In the genomic region with DNA sequence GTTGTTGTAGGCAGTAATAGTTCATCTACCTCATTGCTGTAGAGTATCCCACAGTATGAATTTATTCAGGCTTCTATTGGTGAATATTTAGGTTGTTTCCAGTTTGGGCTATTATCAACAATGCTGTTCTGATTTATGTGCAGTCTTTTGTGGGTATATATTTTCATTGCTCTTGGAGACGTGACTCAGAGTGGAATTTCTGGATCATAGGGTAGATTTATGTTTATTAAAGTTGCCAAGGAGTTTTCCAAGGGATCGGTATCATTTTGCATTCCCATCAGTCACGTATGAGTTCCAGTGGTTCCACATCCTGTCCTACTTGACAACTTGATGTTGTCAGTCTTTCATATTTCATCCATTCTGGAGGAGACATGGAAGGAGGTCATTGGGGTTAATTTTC, we compare ENCODE assay signal across 13 cellular contexts. TPM values are rescaled to one million over a fixed set of nuclear protein-coding genes. Genes with fewer than 3 reads are reported as not detected.
DNase-seq lines count a peak whose midpoint lies in the region; TF ChIP-seq lines count a peak whose summit lies in the region.
"Had no signal": no experiment of that assay in that cellular context is flagged by ENCODE, and none has a peak within 500 bp of the region (broad histone marks: within the 10 kb centered on the region; RNA-seq: fewer than 3 reads in every experiment).

No MANE protein-coding gene starts in this region.

- POLR2A ChIA-PET in Caco-2 (lab: Charles Lee), result no interaction called here

- CTCF ChIA-PET in Caco-2 (lab: Charles Lee), result no interaction called here

- no TSS peak for BruUV-seq in Caco-2 (replicated peaks; lab: Mats Ljungman, UMichigan)

- H3K9me3 Mint-ChIP-seq in Caco-2 (ENCODE audit: unreplicated experiment), result no peaks in the 10 kb centered on the region
- H3K9me3 Mint-ChIP-seq: activated B cell treated with CpG ODN at 0.5 μM for 24 hours; activated T-cell treated with anti-CD3 and anti-CD28 coated beads, Interleukin-2, amount 50 U/mL, for 4 hours had no signal

- peak; percentile 91 for DNase-seq in AG10803 (ENCODE audit: low read depth)
- DNase-seq in NCI-H226, result peak; percentile 94
- peak; percentile 83 for DNase-seq in dedifferentiated amniotic fluid mesenchymal stem cell (ENCODE audit: extremely low spot score)
- peak; percentile 41 to 95 for DNase-seq in lung microvascular endothelial cell (ENCODE audit: low read depth in 2 of 2)
- DNase-seq in Caco-2, result no peak
- no peak for DNase-seq in stimulated activated CD4-positive, alpha-beta T cell treated with anti-CD3 and anti-CD28 coated beads, Interleukin-4, amount 100 ng/mL, for 1 hour
- DNase-seq in NCI-H510A treated with DMSO at 0.1 percent for 48 hours (lab: John Stamatoyannopoulos, UW), result no peak
- no peak for DNase-seq in NCI-H1048 (lab: John Stamatoyannopoulos, UW)
- DNase-seq: activated B cell treated with CpG ODN at 0.5 μM for 24 hours; activated T-cell treated with anti-CD3 and anti-CD28 coated beads, Interleukin-2, amount 50 U/mL, for 4 hours; central memory CD4-positive, alpha-beta T cell; NCI-H1105; SHP77 treated with DMSO at 0.1 percent for 48 hours had no signal

- H3K4me1 Mint-ChIP-seq in Caco-2 (ENCODE audit: low read depth, unreplicated experiment), result peaks cover 6% of the 10 kb centered on the region

- TF ChIP-seq CTCF in AG10803 (conservative IDR thresholded peaks at IDR 0.05; ENCODE audit: low read length), result no peak
- no peak for TF ChIP-seq CTCF in Caco-2 (IDR thresholded peaks at IDR 0.05; ENCODE audit: insufficient read depth in 1 of 2, low read depth in 1 of 2, low read length in 1 of 2, severe bottlenecking in 1 of 2, unreplicated experiment in 1 of 2)

- peaks cover 9% of the 10 kb centered on the region; the same call in 1 of the 2 replicates for H3K4me1 ChIP-seq in Caco-2

- peaks cover 10% of the 10 kb centered on the region for H3K27me3 Mint-ChIP-seq in Caco-2 (ENCODE audit: insufficient read depth, unreplicated experiment)
- H3K27me3 Mint-ChIP-seq: activated B cell treated with CpG ODN at 0.5 μM for 24 hours had no signal

- H3K4me3 Mint-ChIP-seq in Caco-2 (ENCODE audit: unreplicated experiment), result no peak overlapping the region
- H3K4me3 Mint-ChIP-seq: activated B cell treated with CpG ODN at 0.5 μM for 24 hours; activated T-cell treated with anti-CD3 and anti-CD28 coated beads, Interleukin-2, amount 50 U/mL, for 4 hours had no signal

- no peak overlapping the region for H3K4me3 ChIP-seq in AG10803 (ENCODE audit: low read length)
- no peak overlapping the region for H3K4me3 ChIP-seq in Caco-2 (ENCODE audit: low read depth, low read length)

- H3K36me3 ChIP-seq in Caco-2 (ENCODE audit: control insufficient read depth, insufficient read depth, low read length), result no peaks in the 10 kb centered on the region

- intact Hi-C loops in Caco-2 (cut with micrococcal nuclease; ENCODE audit: unreplicated experiment), result no loop called here

- H3K27me3 ChIP-seq in Caco-2 (replicated peaks; ENCODE audit: control insufficient read depth, insufficient read depth, low read length), result no peaks in the 10 kb centered on the region; the same call in 1 of the 2 replicates

- no peak overlapping the region for H3K27ac Mint-ChIP-seq in Caco-2 (ENCODE audit: unreplicated experiment)
- H3K27ac Mint-ChIP-seq: activated B cell treated with CpG ODN at 0.5 μM for 24 hours had no signal

- H3K9me3 ChIP-seq in Caco-2, result no peaks in the 10 kb centered on the region

- H3K36me3 Mint-ChIP-seq in Caco-2 (ENCODE audit: insufficient read depth, unreplicated experiment), result no peaks in the 10 kb centered on the region

RNA-seq across cellular contexts. Expression of a gene that starts 8.4 kb away (rescaled TPM):
- total RNA-seq in lung microvascular endothelial cell (1.6 and 5.4 TPM in 2 replicates), Caco-2 (2022) (1.3 and 1.6 TPM in 2 replicates)
- total RNA-seq: activated B cell treated with CpG ODN at 0.5 μM for 24 hours had no signal

Comparison
In these comparisons a context has a peak if more than half of its experiments do, and no peak if none do; other contexts are left out.
1. DNase-seq: peak in AG10803 (single experiment), NCI-H226 (single experiment), dedifferentiated amniotic fluid mesenchymal stem cell (single experiment) and lung microvascular endothelial cell (2 of 2); none in Caco-2 (0 of 2), stimulated activated CD4-positive, alpha-beta T cell treated with anti-CD3 and anti-CD28 coated beads, Interleukin-4, amount 100 ng/mL, for 1 hour (single experiment), NCI-H510A treated with DMSO at 0.1 percent for 48 hours (single experiment) and NCI-H1048 (single experiment).